ENCODE assay signal across 18 cellular contexts in genomic region chr20:50678213-50678898, GRCh38. TPM values are rescaled to one million over a fixed set of nuclear protein-coding genes. Genes with fewer than 3 reads are reported as not detected.
DNase-seq lines count a peak whose midpoint lies in the region; ATAC-seq and TF ChIP-seq lines count a peak whose summit lies in the region.
"Had no signal": no experiment of that assay in that cellular context is flagged by ENCODE, and none has a peak within 500 bp of the region (broad histone marks: within the 10 kb centered on the region; RNA-seq: fewer than 3 reads in every experiment).

No MANE protein-coding gene starts in this region.

- peak overlapping the region; percentile 15 for H3K27ac Mint-ChIP-seq in nephron progenitor cell
- H3K27ac Mint-ChIP-seq: activated naive CD4-positive, alpha-beta T cell treated with anti-CD3 and anti-CD28 coated beads, Interleukin-2, amount 50 U/mL, for 24 hours had no signal

- H3K36me3 Mint-ChIP-seq in nephron progenitor cell (ENCODE audit: low read depth), result no peaks in the 10 kb centered on the region
- H3K36me3 Mint-ChIP-seq: activated naive CD4-positive, alpha-beta T cell treated with anti-CD3 and anti-CD28 coated beads, Interleukin-2, amount 50 U/mL, for 24 hours; naive B cell had no signal

- H3K4me3 ChIP-seq in HCT116 (replicated peaks in 1 of 2; ENCODE audit: low read depth in 1 of 2, low read length in 2 of 2) (no peak overlapping the region), NT2/D1 (ENCODE audit: insufficient read length, low read depth) (no peak overlapping the region)
- H3K4me3 ChIP-seq: right lobe of liver, SJSA1 had no signal

- TF ChIP-seq RAD21 in HCT116 (IDR thresholded peaks at IDR 0.05; ENCODE audit: low read depth), result no peak

- H3K36me3 ChIP-seq in HCT116 (ENCODE audit: control insufficient read depth in 1 of 2, insufficient read depth in 2 of 2, low read length in 2 of 2) (no peaks in the 10 kb centered on the region), NT2/D1 (ENCODE audit: insufficient read depth, insufficient read length, low read length) (no peaks in the 10 kb centered on the region)
- H3K36me3 ChIP-seq: right lobe of liver, SJSA1 had no signal

- H3K9ac ChIP-seq in HCT116 (ENCODE audit: low read length), result no peak overlapping the region
- peak overlapping the region; percentile 2 for H3K9ac ChIP-seq in NT2/D1 (ENCODE audit: insufficient read length, low read depth)

- no peak overlapping the region for H2AFZ ChIP-seq in HCT116 (ENCODE audit: low read depth, low read length, poor library complexity, severe bottlenecking)

- TF ChIP-seq POLR2A in HCT116 (IDR thresholded peaks at IDR 0.05; ENCODE audit: borderline replicate concordance, extremely low read depth, insufficient read depth, insufficient read length), result no peak

- RAD21 ChIA-PET in HCT116 (lab: Charles Lee; ENCODE audit: low non-redundant PET in 1 of 2, low total read pairs in 2 of 2, uncharacterized antibody in 2 of 2, unreplicated experiment in 2 of 2), result no interaction called here

- DNase-seq in HCT116 (ENCODE audit: low read depth, low spot score), result no peak
- no peak for DNase-seq in NT2/D1 (ENCODE audit: low read depth, low spot score)
- peak; percentile 55 for DNase-seq in dermis blood vessel endothelial cell
- DNase-seq in nephron progenitor cell, result no peak
- DNase-seq in SKM-1 (lab: John Stamatoyannopoulos, UW; ENCODE audit: unreplicated experiment), result no peak
- DNase-seq in H4 (ENCODE audit: low spot score), result no peak
- no peak for DNase-seq in NCI-H1930 (lab: John Stamatoyannopoulos, UW)
- no peak for DNase-seq in CD1c-positive myeloid dendritic cell (ENCODE audit: extremely low spot score)
- DNase-seq: cortex of kidney; H7; naive B cell; NCI-H1105; NCI-H510A; stimulated activated CD4-positive, alpha-beta T cell treated with anti-CD3 and anti-CD28 coated beads, Interleukin-4, amount 100 ng/mL, for 4 hours; stimulated activated naive CD4-positive, alpha-beta T cell treated with Interleukin-2 at 50 U/mL for 16 hours had no signal

- POLR2A ChIA-PET in HCT116 (lab: Charles Lee), result interaction anchor here (1.3 kb wide), 1 partner anchor 11 kb away, joined by 3 read pairs; no protein-coding TSS in a partner anchor

- H3K9me3 ChIP-seq in HCT116 (ENCODE audit: control insufficient read depth in 1 of 2, insufficient read depth in 1 of 2, low read depth in 1 of 2, low read length in 2 of 2), result no peaks in the 10 kb centered on the region
- H3K9me3 ChIP-seq in NT2/D1 (ENCODE audit: insufficient read depth, low read length), result no peaks in the 10 kb centered on the region
- H3K9me3 ChIP-seq: right lobe of liver, SJSA1 had no signal

- no TSS peak for BruUV-seq in HCT116 (replicated peaks; lab: Mats Ljungman, UMichigan)

- H3K4me3 Mint-ChIP-seq in nephron progenitor cell, result no peak overlapping the region
- H3K4me3 Mint-ChIP-seq: activated naive CD4-positive, alpha-beta T cell treated with anti-CD3 and anti-CD28 coated beads, Interleukin-2, amount 50 U/mL, for 24 hours; naive B cell had no signal

- no peaks in the 10 kb centered on the region for H3K9me2 ChIP-seq in HCT116 (ENCODE audit: insufficient read depth)

- no peaks in the 10 kb centered on the region for H3K79me2 ChIP-seq in HCT116 (ENCODE audit: insufficient read depth, low read length)

- no peak for TF ChIP-seq CTCF in HCT116 (IDR thresholded peaks at IDR 0.05 in 2 of 3, conservative IDR thresholded peaks at IDR 0.05 in 1 of 3; ENCODE audit: borderline replicate concordance in 1 of 3, insufficient read depth in 1 of 3, low read depth in 2 of 3, low read length in 2 of 3)
- no peak for TF ChIP-seq CTCF in nephron progenitor cell (IDR thresholded peaks at IDR 0.05)

- no peak overlapping the region for H3K27ac ChIP-seq in HCT116 (ENCODE audit: low read depth, low read length)
- H3K27ac ChIP-seq: SJSA1 had no signal

- intact Hi-C loops in HCT116 (cut with micrococcal nuclease), result no loop called here

- H3K9me3 Mint-ChIP-seq in nephron progenitor cell, result no peaks in the 10 kb centered on the region
- H3K9me3 Mint-ChIP-seq: activated naive CD4-positive, alpha-beta T cell treated with anti-CD3 and anti-CD28 coated beads, Interleukin-2, amount 50 U/mL, for 24 hours had no signal

- H3K27me3 ChIP-seq in HCT116 (ENCODE audit: insufficient read depth, low read length), result no peaks in the 10 kb centered on the region
- H3K27me3 ChIP-seq in NT2/D1 (ENCODE audit: insufficient read depth, insufficient read length), result no peaks in the 10 kb centered on the region
- H3K27me3 ChIP-seq: right lobe of liver, SJSA1 had no signal

- no peaks in the 10 kb centered on the region for H4K20me1 ChIP-seq in HCT116 (ENCODE audit: insufficient read depth)

- 0 out of 2 replicates have a peak, but pooled peaks have one; percentile 17 for ATAC-seq in HCT116

- H3K4me1 ChIP-seq in HCT116 (ENCODE audit: control insufficient read depth in 1 of 2, insufficient read depth in 2 of 2, low read length in 2 of 2), result peaks cover 12 to 15% of the 10 kb centered on the region in 2 experiments; a peak in 3 of 4 replicates
- peaks cover 3% of the 10 kb centered on the region for H3K4me1 ChIP-seq in NT2/D1 (ENCODE audit: insufficient read depth, insufficient read length)

- CTCF ChIA-PET in HCT116 (lab: Charles Lee), result no interaction called here

- H3K27me3 Mint-ChIP-seq in nephron progenitor cell (ENCODE audit: low read depth, poor library complexity), result peaks cover 8% of the 10 kb centered on the region
- H3K27me3 Mint-ChIP-seq: activated naive CD4-positive, alpha-beta T cell treated with anti-CD3 and anti-CD28 coated beads, Interleukin-2, amount 50 U/mL, for 24 hours had no signal

- H3K4me2 ChIP-seq in HCT116 (ENCODE audit: low read length), result no peak overlapping the region; the same call in 1 of the 2 replicates

- H3K4me1 Mint-ChIP-seq in nephron progenitor cell, result peaks cover 41% of the 10 kb centered on the region
- H3K4me1 Mint-ChIP-seq: activated naive CD4-positive, alpha-beta T cell treated with anti-CD3 and anti-CD28 coated beads, Interleukin-2, amount 50 U/mL, for 24 hours; naive B cell had no signal

TF ChIP-seq in HCT116, 20 proteins besides CTCF, POLR2A, EP300 and RAD21 (continues in another document):
- no peak for TF ChIP-seq REST (IDR thresholded peaks at IDR 0.05; ENCODE audit: low read depth)
- TF ChIP-seq TCF7L2 (IDR thresholded peaks at IDR 0.05; ENCODE audit: borderline replicate concordance, extremely low read depth, insufficient read depth, insufficient read length), result no peak
- no peak for TF ChIP-seq ATF3 (IDR thresholded peaks at IDR 0.05)
- TF ChIP-seq SIN3A (IDR thresholded peaks at IDR 0.05; ENCODE audit: low read depth), result no peak
- TF ChIP-seq SRF (IDR thresholded peaks at IDR 0.05; ENCODE audit: low read depth), result no peak
- TF ChIP-seq POLR2AphosphoS5 (IDR thresholded peaks at IDR 0.05; ENCODE audit: low read depth, low read length), result no peak
- TF ChIP-seq ZBTB33 (IDR thresholded peaks at IDR 0.05; ENCODE audit: extremely low read depth, insufficient replicate concordance, low read length), result no peak
- TF ChIP-seq EZH2 (IDR thresholded peaks at IDR 0.05), result no peak
- TF ChIP-seq CBX3 (IDR thresholded peaks at IDR 0.05; ENCODE audit: low read depth), result no peak

RNA-seq across cellular contexts. Expression of gene RIPOR3, which starts 13.0 kb away (rescaled TPM):
- total RNA-seq in HCT116 (2021; ENCODE audit: unreplicated experiment) (0.22 TPM), dermis blood vessel endothelial cell (0.68 TPM in 1 of 2 replicates, not detected in the other)
- 0.14 and 0.20 TPM in 2 replicates for polyA plus RNA-seq in HCT116 (2012)
- total RNA-seq in H4 (2014; rRNA removed; shearing (Covaris generic)), result 0.14 and 0.58 TPM in 2 replicates

RNA-seq across cellular contexts. Expression of gene PARD6B, which starts 53.0 kb away (rescaled TPM):
- total RNA-seq in HCT116 (2021; ENCODE audit: unreplicated experiment) (41.3 TPM), dermis blood vessel endothelial cell (0.28 and 0.85 TPM in 2 replicates)
- polyA plus RNA-seq in HCT116 (2012), result 3.1 and 5.0 TPM in 2 replicates
- 1.6 and 3.3 TPM in 2 replicates for total RNA-seq in H4 (2014; rRNA removed; shearing (Covaris generic))
